Comparison of ENCODE assay signal across 32 cellular contexts in genomic region chr7:41964849-41965745, GRCh38.
"Had no signal": no experiment of that assay in that cellular context is flagged by ENCODE, and none has a peak within 500 bp of the region (broad histone marks: within the 10 kb centered on the region; RNA-seq: fewer than 3 reads in every experiment).

No MANE protein-coding gene starts in this region.

- H3K4me3 ChIP-seq: adrenal gland, body of pancreas, colonic mucosa, esophagus squamous epithelium, gastroesophageal sphincter had no signal

- H3K9me3 ChIP-seq: adrenal gland, body of pancreas, colonic mucosa, esophagus squamous epithelium, gastroesophageal sphincter had no signal

- H3K36me3 ChIP-seq: colonic mucosa, WERI-Rb-1 had no signal

- H3K36me3 Mint-ChIP-seq: activated CD4-positive, alpha-beta memory T cell treated with anti-CD3 and anti-CD28 coated beads for 36 hours; activated CD8-positive, alpha-beta memory T cell treated with anti-CD3 and anti-CD28 coated beads, Interleukin-2, amount 10 ng/mL, durations not matched to agents 7 days and 5 days; activated naive CD4-positive, alpha-beta T cell treated with anti-CD3 and anti-CD28 coated beads, Interleukin-2, amount 50 U/mL, for 24 hours; activated naive CD8-positive, alpha-beta T cell treated with anti-CD3 and anti-CD28 coated beads for 36 hours had no signal

- ATAC-seq: activated CD4-positive, CD25-positive, alpha-beta regulatory T cell treated with anti-CD3 and anti-CD28 coated beads, Interleukin-2, amount 50 U/mL, for 24 hours; activated CD8-positive, alpha-beta memory T cell treated with anti-CD3 and anti-CD28 coated beads, Interleukin-2, amount 10 ng/mL, durations not matched to agents 7 days and 5 days; activated CD8-positive, alpha-beta T cell treated with anti-CD3 and anti-CD28 coated beads, Interleukin-2, amount 10 ng/mL, durations not matched to agents 7 days and 5 days; activated naive CD8-positive, alpha-beta T cell treated with anti-CD3 and anti-CD28 coated beads, Interleukin-2, amount 50 U/mL, for 24 hours; body of pancreas; T-helper 17 cell had no signal

- H3K27ac Mint-ChIP-seq: activated B cell treated with CpG ODN at 0.5 μM for 24 hours; activated CD4-positive, alpha-beta memory T cell treated with anti-CD3 and anti-CD28 coated beads for 36 hours; activated CD8-positive, alpha-beta memory T cell treated with anti-CD3 and anti-CD28 coated beads, Interleukin-2, amount 10 ng/mL, durations not matched to agents 7 days and 5 days; activated CD8-positive, alpha-beta T cell treated with anti-CD3 and anti-CD28 coated beads, Interleukin-2, amount 10 ng/mL, durations not matched to agents 7 days and 5 days; activated naive CD4-positive, alpha-beta T cell treated with anti-CD3 and anti-CD28 coated beads for 36 hours; activated naive CD4-positive, alpha-beta T cell treated with anti-CD3 and anti-CD28 coated beads, Interleukin-2, amount 50 U/mL, for 24 hours; activated naive CD8-positive, alpha-beta T cell treated with anti-CD3 and anti-CD28 coated beads for 36 hours; activated naive CD8-positive, alpha-beta T cell treated with anti-CD3 and anti-CD28 coated beads, Interleukin-2, amount 50 U/mL, for 24 hours; activated T-helper 1 cell treated with anti-CD3 and anti-CD28 coated beads, Interleukin-12 subunit alpha, Interleukin-12 subunit beta, Interleukin-2, Interleukin-4 antibody, amounts not matched to agents 30 ng/mL and 10 ng/mL and 1 ng/mL, durations not matched to agents 14 hours and 24 hours and 36 hours; activated T-helper 2 cell treated with anti-CD3 and anti-CD28 coated beads, Interferon-gamma antibody, Interleukin-2, Interleukin-4, amounts not matched to agents 10 μg/mL and 5 μg/mL and 100 μg/mL, durations not matched to agents 14 hours and 24 hours and 36 hours; endodermal cell; T-helper 17 cell; T-helper 2 cell treated with Interferon-gamma antibody and Interleukin-4, amounts not matched to agents 5 μg/mL and 100 μg/mL, for 36 hours had no signal

- H3K4me1 Mint-ChIP-seq: activated B cell treated with CpG ODN at 0.5 μM for 24 hours; activated CD8-positive, alpha-beta memory T cell treated with anti-CD3 and anti-CD28 coated beads, Interleukin-2, amount 10 ng/mL, durations not matched to agents 7 days and 5 days; activated naive CD4-positive, alpha-beta T cell treated with anti-CD3 and anti-CD28 coated beads, Interleukin-2, amount 50 U/mL, for 24 hours; activated naive CD8-positive, alpha-beta T cell treated with anti-CD3 and anti-CD28 coated beads for 36 hours; activated naive CD8-positive, alpha-beta T cell treated with anti-CD3 and anti-CD28 coated beads, Interleukin-2, amount 50 U/mL, for 24 hours; T-helper 17 cell had no signal

- H3K9me3 Mint-ChIP-seq: activated B cell treated with CpG ODN at 0.5 μM for 24 hours; activated CD4-positive, alpha-beta memory T cell treated with anti-CD3 and anti-CD28 coated beads for 36 hours; activated naive CD4-positive, alpha-beta T cell treated with anti-CD3 and anti-CD28 coated beads for 36 hours; activated naive CD4-positive, alpha-beta T cell treated with anti-CD3 and anti-CD28 coated beads, Interleukin-2, amount 50 U/mL, for 24 hours; activated naive CD8-positive, alpha-beta T cell treated with anti-CD3 and anti-CD28 coated beads for 36 hours; activated naive CD8-positive, alpha-beta T cell treated with anti-CD3 and anti-CD28 coated beads, Interleukin-2, amount 50 U/mL, for 24 hours; activated T-helper 1 cell treated with anti-CD3 and anti-CD28 coated beads, Interleukin-12 subunit alpha, Interleukin-12 subunit beta, Interleukin-2, Interleukin-4 antibody, amounts not matched to agents 30 ng/mL and 10 ng/mL and 1 ng/mL, durations not matched to agents 14 hours and 24 hours and 36 hours; activated T-helper 2 cell treated with anti-CD3 and anti-CD28 coated beads, Interferon-gamma antibody, Interleukin-2, Interleukin-4, amounts not matched to agents 10 μg/mL and 5 μg/mL and 100 μg/mL, durations not matched to agents 14 hours and 24 hours and 36 hours; endodermal cell; T-helper 2 cell treated with Interferon-gamma antibody and Interleukin-4, amounts not matched to agents 5 μg/mL and 100 μg/mL, for 36 hours had no signal

- H3K4me1 ChIP-seq: adrenal gland, body of pancreas, colonic mucosa, esophagus squamous epithelium, gastroesophageal sphincter had no signal

- H3K27me3 ChIP-seq: adrenal gland, body of pancreas, colonic mucosa, esophagus squamous epithelium, gastroesophageal sphincter had no signal

- H3K4me3 Mint-ChIP-seq: activated B cell treated with CpG ODN at 0.5 μM for 24 hours; activated CD4-positive, alpha-beta memory T cell treated with anti-CD3 and anti-CD28 coated beads for 36 hours; activated CD8-positive, alpha-beta memory T cell treated with anti-CD3 and anti-CD28 coated beads, Interleukin-2, amount 10 ng/mL, durations not matched to agents 7 days and 5 days; activated CD8-positive, alpha-beta T cell treated with anti-CD3 and anti-CD28 coated beads, Interleukin-2, amount 10 ng/mL, durations not matched to agents 7 days and 5 days; activated naive CD4-positive, alpha-beta T cell treated with anti-CD3 and anti-CD28 coated beads for 36 hours; activated naive CD4-positive, alpha-beta T cell treated with anti-CD3 and anti-CD28 coated beads, Interleukin-2, amount 50 U/mL, for 24 hours; activated naive CD8-positive, alpha-beta T cell treated with anti-CD3 and anti-CD28 coated beads for 36 hours; activated naive CD8-positive, alpha-beta T cell treated with anti-CD3 and anti-CD28 coated beads, Interleukin-2, amount 50 U/mL, for 24 hours; activated T-helper 1 cell treated with anti-CD3 and anti-CD28 coated beads, Interleukin-12 subunit alpha, Interleukin-12 subunit beta, Interleukin-2, Interleukin-4 antibody, amounts not matched to agents 30 ng/mL and 10 ng/mL and 1 ng/mL, durations not matched to agents 14 hours and 24 hours and 36 hours; endodermal cell; T-helper 17 cell; T-helper 2 cell treated with Interferon-gamma antibody and Interleukin-4, amounts not matched to agents 5 μg/mL and 100 μg/mL, for 36 hours had no signal

- H3K27ac ChIP-seq: adrenal gland, body of pancreas, colonic mucosa, esophagus squamous epithelium, gastroesophageal sphincter, WERI-Rb-1 had no signal

- DNase-seq: activated B cell treated with CpG ODN at 0.5 μM for 24 hours; activated CD4-positive, alpha-beta memory T cell treated with anti-CD3 and anti-CD28 coated beads for 36 hours; activated CD4-positive, alpha-beta T cell treated with anti-CD3 and anti-CD28 coated beads for 48 hours; activated CD8-positive, alpha-beta memory T cell treated with anti-CD3 and anti-CD28 coated beads, Interleukin-2, amount 10 ng/mL, durations not matched to agents 7 days and 5 days; activated CD8-positive, alpha-beta memory T cell treated with anti-CD3 and anti-CD28 coated beads, Interleukin-2, amount 50 U/mL, for 4 hours; activated CD8-positive, alpha-beta T cell treated with anti-CD3 and anti-CD28 coated beads, Interleukin-2, amount 10 ng/mL, durations not matched to agents 7 days and 5 days; activated effector memory CD4-positive, alpha-beta T cell treated with anti-CD3 and anti-CD28 coated beads, Interleukin-2, amount 50 U/mL, for 16 hours; activated naive CD4-positive, alpha-beta T cell treated with anti-CD3 and anti-CD28 coated beads for 36 hours; activated naive CD8-positive, alpha-beta T cell treated with anti-CD3 and anti-CD28 coated beads for 36 hours; activated naive CD8-positive, alpha-beta T cell treated with anti-CD3 and anti-CD28 coated beads, Interleukin-2, amount 50 U/mL, for 24 hours; activated T-cell treated with anti-CD3 and anti-CD28 coated beads, Interleukin-2, amount 50 U/mL, for 1 hour; activated T-cell treated with anti-CD3 and anti-CD28 coated beads, Interleukin-2, amount 50 U/mL, for 48 hours; adrenal gland; aorta; body of pancreas; caudate nucleus; colonic mucosa; effector memory CD4-positive, alpha-beta T cell; endodermal cell; erythroblast; esophagus squamous epithelium; foreskin melanocyte; T-helper 1 cell; T-helper 17 cell; T1000; WERI-Rb-1 had no signal
